ENCODE assay signal across 2 cellular contexts in the genomic region with DNA sequence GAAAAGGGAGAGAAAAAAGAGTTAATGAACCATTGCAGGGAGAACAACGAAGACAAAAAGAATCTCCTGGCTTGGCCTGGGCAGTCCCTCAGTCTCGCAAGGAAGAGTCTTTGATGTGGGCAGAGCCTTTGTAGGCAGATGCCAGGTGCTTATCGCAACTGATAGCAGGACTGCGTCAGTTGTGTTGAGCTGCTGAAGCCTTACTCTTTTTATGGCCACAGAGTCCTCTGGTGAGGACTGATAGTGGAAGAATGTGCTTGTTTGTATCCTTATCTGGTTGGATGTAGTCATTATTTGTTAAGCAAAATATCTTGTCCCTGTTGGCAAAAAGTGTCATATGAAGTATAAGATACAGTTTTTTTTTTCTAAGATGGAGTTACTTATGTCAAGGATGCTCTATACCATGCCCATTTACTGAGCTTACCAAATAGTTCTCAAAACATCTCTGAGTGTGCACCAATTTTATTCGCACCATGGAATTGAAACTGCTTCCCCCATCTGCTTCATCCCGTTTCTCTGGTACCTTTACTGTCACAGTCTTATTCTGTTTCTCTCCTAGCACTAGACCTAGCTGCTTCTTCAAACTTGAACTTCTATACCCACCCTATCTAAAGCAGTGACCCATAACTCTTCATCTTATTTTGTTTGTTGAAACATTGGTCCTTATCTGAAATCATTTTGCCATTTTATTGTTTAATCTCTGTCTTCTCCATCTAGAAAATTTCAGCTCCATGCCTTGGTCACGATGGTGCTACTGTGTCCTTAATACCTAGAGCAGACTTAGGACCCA.
A peak's percentile ranks its signal among the peaks of the same experiment; 100 is the strongest.
TF ChIP-seq lines count a peak whose summit lies in the region.

No MANE protein-coding gene starts in this region.

TF ChIP-seq in H1, 55 proteins besides CTCF, POLR2A, EP300 and RAD21:
- TF ChIP-seq RXRA (IDR thresholded peaks at IDR 0.05; ENCODE audit: insufficient read depth, low read depth, low read length), result no peak
- TF ChIP-seq SP1 (IDR thresholded peaks at IDR 0.05; ENCODE audit: low read depth, low read length), result no peak
- TF ChIP-seq CREB1 (IDR thresholded peaks at IDR 0.05), result 0 out of 2 replicates have a peak, but pooled peaks have one; percentile 33

TF ChIP-seq in HEK293T, 16 proteins besides CTCF, POLR2A, EP300 and RAD21:
- no peak for TF ChIP-seq FOXM1 (IDR thresholded peaks at IDR 0.05; ENCODE audit: borderline replicate concordance)
- no peak for TF ChIP-seq L3MBTL2 (conservative IDR thresholded peaks at IDR 0.05)
- TF ChIP-seq ARNT (IDR thresholded peaks at IDR 0.05), result no peak
- no peak for TF ChIP-seq HDGF (IDR thresholded peaks at IDR 0.05; ENCODE audit: borderline replicate concordance)
- no peak for TF ChIP-seq SP1 (IDR thresholded peaks at IDR 0.05)
- no peak for TF ChIP-seq BHLHE40 (IDR thresholded peaks at IDR 0.05; ENCODE audit: borderline replicate concordance)
- no peak for TF ChIP-seq FOXA1 (IDR thresholded peaks at IDR 0.05)
- no peak for TF ChIP-seq ELF4 (IDR thresholded peaks at IDR 0.05)
- no peak for TF ChIP-seq SUZ12 (IDR thresholded peaks at IDR 0.05)
- TF ChIP-seq NFRKB (IDR thresholded peaks at IDR 0.05), result no peak
- TF ChIP-seq LEF1 (IDR thresholded peaks at IDR 0.05; ENCODE audit: borderline replicate concordance), result no peak
- TF ChIP-seq FOXK2 (IDR thresholded peaks at IDR 0.05), result no peak
